ENCODE assay signal across 1 cellular context in the genomic region with DNA sequence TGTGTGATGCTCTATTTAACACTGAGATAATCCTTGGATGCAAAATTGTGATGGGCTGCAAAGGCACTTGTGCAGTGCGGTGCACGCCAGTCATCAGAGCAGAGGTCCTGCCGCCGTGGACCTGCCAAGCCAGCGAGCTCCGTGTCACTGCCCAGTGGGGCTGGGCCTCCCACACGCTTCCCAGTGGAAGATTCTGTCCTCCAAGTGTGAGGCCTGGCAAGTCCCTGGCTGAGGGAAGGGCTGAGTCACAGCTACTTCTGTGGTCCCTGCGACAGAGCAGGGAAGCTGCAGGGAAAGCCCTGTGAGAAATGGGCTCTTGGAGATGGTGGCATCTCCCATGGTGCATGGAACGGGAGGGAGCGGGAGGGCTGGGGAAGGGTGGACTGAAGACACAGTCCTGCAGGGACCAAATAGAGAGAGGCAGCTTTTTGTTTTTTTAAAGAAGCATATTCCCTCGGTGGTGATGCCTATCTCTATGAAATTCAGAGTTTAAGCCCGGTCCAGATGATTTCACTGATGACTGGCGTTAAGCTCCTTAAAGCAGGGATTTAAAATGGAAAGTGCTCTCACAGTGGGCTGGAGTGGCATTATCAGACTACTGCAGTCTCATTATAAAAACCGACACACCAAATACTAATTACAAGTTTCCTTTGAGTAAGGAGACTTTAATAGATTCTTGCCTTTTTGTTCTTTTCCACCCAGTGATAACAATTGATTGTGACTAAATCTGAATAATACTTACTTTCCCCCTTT.
TF ChIP-seq lines count a peak whose summit lies in the region.

No MANE protein-coding gene starts in this region.

TF ChIP-seq in H1, 55 proteins besides CTCF, POLR2A, EP300 and RAD21 (continued from another document):
- no peak for TF ChIP-seq CBX8 (IDR thresholded peaks at IDR 0.05; ENCODE audit: borderline replicate concordance, low read depth, low read length)
- TF ChIP-seq, protein P1, sequence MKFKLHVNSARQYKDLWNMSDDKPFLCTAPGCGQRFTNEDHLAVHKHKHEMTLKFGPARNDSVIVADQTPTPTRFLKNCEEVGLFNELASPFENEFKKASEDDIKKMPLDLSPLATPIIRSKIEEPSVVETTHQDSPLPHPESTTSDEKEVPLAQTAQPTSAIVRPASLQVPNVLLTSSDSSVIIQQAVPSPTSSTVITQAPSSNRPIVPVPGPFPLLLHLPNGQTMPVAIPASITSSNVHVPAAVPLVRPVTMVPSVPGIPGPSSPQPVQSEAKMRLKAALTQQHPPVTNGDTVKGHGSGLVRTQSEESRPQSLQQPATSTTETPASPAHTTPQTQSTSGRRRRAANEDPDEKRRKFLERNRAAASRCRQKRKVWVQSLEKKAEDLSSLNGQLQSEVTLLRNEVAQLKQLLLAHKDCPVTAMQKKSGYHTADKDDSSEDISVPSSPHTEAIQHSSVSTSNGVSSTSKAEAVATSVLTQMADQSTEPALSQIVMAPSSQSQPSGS (IDR thresholded peaks at IDR 0.05; ENCODE audit: low read length) = no peak
- no peak for TF ChIP-seq BRCA1 (IDR thresholded peaks at IDR 0.05; ENCODE audit: low read depth, low read length)
- no peak for TF ChIP-seq ZNF274 (IDR thresholded peaks at IDR 0.05; ENCODE audit: borderline replicate concordance, extremely low read depth, low read length)
- TF ChIP-seq KDM1A (IDR thresholded peaks at IDR 0.05; ENCODE audit: borderline replicate concordance, low read length) = no peak
TF ChIP-seq in H1: peak in this region for 0.
